Comparison of ENCODE assay signal across 25 cellular contexts in the genomic region with DNA sequence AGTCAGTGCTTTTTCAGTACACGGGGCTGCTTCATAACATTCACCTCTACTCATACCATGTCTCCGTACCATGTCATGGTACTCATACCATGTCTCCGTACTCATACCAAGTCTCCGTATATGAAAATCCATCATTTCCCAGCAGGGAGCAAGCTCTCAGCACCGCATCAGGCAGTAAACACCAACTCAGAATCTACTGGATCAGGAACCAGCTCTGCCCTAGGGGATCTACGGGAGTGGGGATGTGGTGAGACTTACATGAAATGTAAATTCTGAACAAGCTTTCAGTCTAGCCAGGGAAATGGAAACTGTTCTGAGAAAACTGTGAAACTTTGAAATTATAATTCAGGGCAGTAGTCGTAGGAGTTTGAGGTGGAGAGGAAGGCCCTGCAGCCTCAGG. TPM values are rescaled to one million over a fixed set of nuclear protein-coding genes. Genes with fewer than 3 reads are reported as not detected.
A peak's percentile ranks its signal among the peaks of the same experiment; 100 is the strongest.
DNase-seq lines count a peak whose midpoint lies in the region; ATAC-seq and TF ChIP-seq lines count a peak whose summit lies in the region.
"Had no signal": no experiment of that assay in that cellular context is flagged by ENCODE, and none has a peak within 500 bp of the region (broad histone marks: within the 10 kb centered on the region; RNA-seq: fewer than 3 reads in every experiment).

No MANE protein-coding gene starts in this region.

- H3K14ac ChIP-seq in mesenchymal stem cell (ENCODE audit: low read length in 2 of 2) = no peak overlapping the region

- 95% methylated on average over 7 of the region's 7 CpGs for WGBS in mesenchymal stem cell
- WGBS in smooth muscle cell (ENCODE audit: low lambda C conversion rate) = 89% methylated on average over 7 of the region's 7 CpGs

- no peaks in the 10 kb centered on the region for H3K9me3 ChIP-seq in DND-41 (ENCODE audit: insufficient read depth, low read length, severe bottlenecking)
- H3K9me3 ChIP-seq in mesenchymal stem cell (ENCODE audit: control insufficient read depth, low read length) = no peaks in the 10 kb centered on the region
- H3K9me3 ChIP-seq in smooth muscle cell (replicated peaks; ENCODE audit: low read depth) = no peaks in the 10 kb centered on the region
- no peaks in the 10 kb centered on the region for H3K9me3 ChIP-seq in naive thymus-derived CD4-positive, alpha-beta T cell (ENCODE audit: control insufficient read depth in 2 of 3, low read length in 3 of 3)
- no peaks in the 10 kb centered on the region for H3K9me3 ChIP-seq in left lung
- H3K9me3 ChIP-seq: A549, MG63, SJCRH30 had no signal

- H3K27ac ChIP-seq in DND-41 (ENCODE audit: low read length) (no peak overlapping the region), mesenchymal stem cell (ENCODE audit: low read length, poor library complexity, severe bottlenecking) (no peak overlapping the region), smooth muscle cell (ENCODE audit: low read depth) (no peak overlapping the region), left lung (no peak overlapping the region)
- no peak overlapping the region for H3K27ac ChIP-seq in naive thymus-derived CD4-positive, alpha-beta T cell (ENCODE audit: low read depth, low read length)
- H3K27ac ChIP-seq: A549; BLaER1 treated with 17β-estradiol and CSF1 and Interleukin-3, amounts not matched to agents 10 nM and 100 nM; PC-9; SJCRH30 had no signal

- peaks cover 37% of the 10 kb centered on the region for H3K4me1 ChIP-seq in DND-41 (ENCODE audit: insufficient read depth, low read length)
- H3K4me1 ChIP-seq in mesenchymal stem cell (ENCODE audit: control insufficient read depth, insufficient read depth, low read depth, low read length) = peaks cover 2% of the 10 kb centered on the region
- H3K4me1 ChIP-seq in smooth muscle cell (ENCODE audit: low read depth) = no peaks in the 10 kb centered on the region
- H3K4me1 ChIP-seq in naive thymus-derived CD4-positive, alpha-beta T cell (ENCODE audit: control insufficient read depth in 2 of 2, insufficient read depth in 2 of 2, low read length in 2 of 2) = peaks cover 0 to 18% of the 10 kb centered on the region in 2 donors
- no peaks in the 10 kb centered on the region for H3K4me1 ChIP-seq in left lung
- H3K4me1 ChIP-seq: A549 had no signal

- no peaks in the 10 kb centered on the region for H3K27me3 ChIP-seq in DND-41 (ENCODE audit: insufficient read depth, low read length, poor library complexity)
- no peaks in the 10 kb centered on the region for H3K27me3 ChIP-seq in mesenchymal stem cell (ENCODE audit: control insufficient read depth in 1 of 2, insufficient read depth in 1 of 2, low read length in 2 of 2)
- H3K27me3 ChIP-seq in smooth muscle cell (ENCODE audit: low read depth) = no peaks in the 10 kb centered on the region
- H3K27me3 ChIP-seq in naive thymus-derived CD4-positive, alpha-beta T cell (ENCODE audit: control insufficient read depth in 2 of 2, insufficient read depth in 2 of 2, low read length in 2 of 2) = no peaks in the 10 kb centered on the region
- H3K27me3 ChIP-seq in left lung = no peaks in the 10 kb centered on the region
- H3K27me3 ChIP-seq: BLaER1 treated with 17β-estradiol and CSF1 and Interleukin-3, amounts not matched to agents 10 nM and 100 nM; MG63; SJCRH30 had no signal

- no peaks in the 10 kb centered on the region for H4K20me1 ChIP-seq in DND-41 (ENCODE audit: insufficient read depth, low read length)
- H4K20me1 ChIP-seq in smooth muscle cell (ENCODE audit: low read depth) = no peaks in the 10 kb centered on the region
- H4K20me1 ChIP-seq: BLaER1 treated with 17β-estradiol and CSF1 and Interleukin-3, amounts not matched to agents 10 nM and 100 nM had no signal

- DNase-seq in DND-41 (no peak), mesenchymal stem cell (no peak), nephron progenitor cell (no peak), smooth muscle cell (lab: John Stamatoyannopoulos, UW; ENCODE audit: unreplicated experiment) (no peak), left lung (no peak), foreskin melanocyte (no peak), natural killer cell (no peak)
- no peak for DNase-seq in naive thymus-derived CD4-positive, alpha-beta T cell
- DNase-seq: AML-193; CD4-positive, alpha-beta T cell; EL; GDM1; KBM-7; MG63; NCI-H2029; NCI-H446; NCI-H526; PC-9; SJCRH30 had no signal

- peak overlapping the region in 1 of 2 experiments; percentile 94 for H3K4ac ChIP-seq in mesenchymal stem cell (ENCODE audit: low read depth in 1 of 2, low read length in 2 of 2)

- peak overlapping the region; percentile 73 for H4K91ac ChIP-seq in mesenchymal stem cell (ENCODE audit: low read length)

- H3K4me2 ChIP-seq in DND-41 (ENCODE audit: insufficient read depth, low read length) (no peak overlapping the region), mesenchymal stem cell (ENCODE audit: low read length, poor library complexity, severe bottlenecking) (no peak overlapping the region), smooth muscle cell (no peak overlapping the region)
- H3K4me2 ChIP-seq: A549; BLaER1 treated with 17β-estradiol and CSF1 and Interleukin-3, amounts not matched to agents 10 nM and 100 nM; PC-9 had no signal

- CTCF ChIA-PET in naive thymus-derived CD4-positive, alpha-beta T cell (lab: Charles Lee) = no interaction called here

- H3K27ac Mint-ChIP-seq in nephron progenitor cell (peak overlapping the region; percentile 55), natural killer cell (no peak overlapping the region)
- no peak overlapping the region for H3K27ac Mint-ChIP-seq in naive thymus-derived CD4-positive, alpha-beta T cell
- H3K27ac Mint-ChIP-seq: CD4-positive, alpha-beta T cell had no signal

- no peaks in the 10 kb centered on the region for H3F3A ChIP-seq in smooth muscle cell (ENCODE audit: low read depth)

- H3K79me2 ChIP-seq in DND-41 (ENCODE audit: insufficient read depth, low read length) = no peaks in the 10 kb centered on the region
- H3K79me2 ChIP-seq in smooth muscle cell (ENCODE audit: low read depth) = no peaks in the 10 kb centered on the region

- no peak overlapping the region for H3K4me3 Mint-ChIP-seq in nephron progenitor cell
- no peak overlapping the region for H3K4me3 Mint-ChIP-seq in naive thymus-derived CD4-positive, alpha-beta T cell
- no peak overlapping the region for H3K4me3 Mint-ChIP-seq in natural killer cell
- H3K4me3 Mint-ChIP-seq: CD4-positive, alpha-beta T cell had no signal

- POLR2A ChIA-PET in naive thymus-derived CD4-positive, alpha-beta T cell (lab: Charles Lee) = interaction anchor here (0.9 kb wide), 1 partner anchor 9 kb away, joined by 3 read pairs; no protein-coding TSS in a partner anchor

- no peak overlapping the region for H2BK15ac ChIP-seq in mesenchymal stem cell (ENCODE audit: low read depth, poor library complexity, severe bottlenecking)

- H3K79me1 ChIP-seq in mesenchymal stem cell (replicated peaks; ENCODE audit: low read length, poor library complexity, severe bottlenecking) = no peaks in the 10 kb centered on the region

- H3K4me1 Mint-ChIP-seq in nephron progenitor cell = peaks cover 54% of the 10 kb centered on the region
- H3K4me1 Mint-ChIP-seq in naive thymus-derived CD4-positive, alpha-beta T cell = peaks cover 0 to 27% (median 16%) of the 10 kb centered on the region in 7 donors
- H3K4me1 Mint-ChIP-seq in natural killer cell = no peaks in the 10 kb centered on the region

- H3K9ac ChIP-seq in DND-41 (ENCODE audit: low read depth, low read length) = no peak overlapping the region
- H3K9ac ChIP-seq in mesenchymal stem cell (ENCODE audit: low read length) = no peak overlapping the region
- no peak overlapping the region for H3K9ac ChIP-seq in smooth muscle cell (ENCODE audit: low read depth)
- H3K9ac ChIP-seq: BLaER1 treated with 17β-estradiol and CSF1 and Interleukin-3, amounts not matched to agents 10 nM and 100 nM had no signal

- no peak overlapping the region for H2BK5ac ChIP-seq in mesenchymal stem cell (ENCODE audit: low read depth, low read length, poor library complexity, severe bottlenecking)

- no peak for ATAC-seq in DND-41 (ENCODE audit: insufficient read depth, low read depth)
- no peak for ATAC-seq in naive thymus-derived CD4-positive, alpha-beta T cell
- ATAC-seq in left lung = no peak
- ATAC-seq in natural killer cell = no peak
- ATAC-seq: A549, GM12878, Right ventricle myocardium inferior, SK-N-SH treated with all-trans-retinoic acid at 6 μM for 48 hours had no signal

- H3K18ac ChIP-seq in mesenchymal stem cell (ENCODE audit: low read depth in 1 of 2, low read length in 2 of 2) = peak overlapping the region; percentile 7 to 54

- no peak for TF ChIP-seq CTCF in DND-41 (IDR thresholded peaks at IDR 0.05; ENCODE audit: borderline replicate concordance, extremely low read depth, low read length, poor library complexity, severe bottlenecking)
- TF ChIP-seq CTCF in nephron progenitor cell (IDR thresholded peaks at IDR 0.05) = no peak
- TF ChIP-seq CTCF in smooth muscle cell (IDR thresholded peaks at IDR 0.05; ENCODE audit: borderline replicate concordance, insufficient read depth, poor library complexity, severe bottlenecking) = no peak
- no peak for TF ChIP-seq CTCF in left lung (IDR thresholded peaks at IDR 0.05)
- no peak for TF ChIP-seq CTCF in natural killer cell (IDR thresholded peaks at IDR 0.05)

- H2BK12ac ChIP-seq in mesenchymal stem cell (ENCODE audit: low read length in 2 of 2) = peak overlapping the region; percentile 22 to 83

- H3K4me3 ChIP-seq in DND-41 (ENCODE audit: low read depth in 1 of 2, low read length in 2 of 2) = no peak overlapping the region
- H3K4me3 ChIP-seq in mesenchymal stem cell (ENCODE audit: insufficient read depth in 1 of 2, low read depth in 1 of 2, low read length in 2 of 2) = no peak overlapping the region
- H3K4me3 ChIP-seq in smooth muscle cell = no peak overlapping the region
- no peak overlapping the region for H3K4me3 ChIP-seq in naive thymus-derived CD4-positive, alpha-beta T cell (ENCODE audit: low read length)
- H3K4me3 ChIP-seq in left lung = no peak overlapping the region
- H3K4me3 ChIP-seq: A549; BLaER1 treated with 17β-estradiol and CSF1 and Interleukin-3, amounts not matched to agents 10 nM and 100 nM; GM12878; MG63; PC-9; SJCRH30 had no signal

- H2AFZ ChIP-seq in DND-41 (ENCODE audit: low read depth, low read length) (peak overlapping the region; percentile 10; the same call in 1 of the 2 replicates), mesenchymal stem cell (ENCODE audit: low read depth, low read length) (no peak overlapping the region), smooth muscle cell (ENCODE audit: low read depth) (peak overlapping the region; percentile 38)
- H2AFZ ChIP-seq: PC-9 had no signal

- H3K36me3 Mint-ChIP-seq in nephron progenitor cell (ENCODE audit: low read depth) (no peaks in the 10 kb centered on the region), natural killer cell (no peaks in the 10 kb centered on the region)
- no peaks in the 10 kb centered on the region for H3K36me3 Mint-ChIP-seq in naive thymus-derived CD4-positive, alpha-beta T cell

- no peaks in the 10 kb centered on the region for H3K9me3 Mint-ChIP-seq in nephron progenitor cell
- peaks cover 0 to 1% (median 0%) of the 10 kb centered on the region in 11 donors for H3K9me3 Mint-ChIP-seq in naive thymus-derived CD4-positive, alpha-beta T cell
- H3K9me3 Mint-ChIP-seq in natural killer cell = no peaks in the 10 kb centered on the region
- H3K9me3 Mint-ChIP-seq: CD4-positive, alpha-beta T cell had no signal

- H3K23ac ChIP-seq in mesenchymal stem cell (ENCODE audit: low read length in 2 of 2) = no peak overlapping the region

- H2AK5ac ChIP-seq in mesenchymal stem cell (ENCODE audit: low read length, severe bottlenecking) = no peak overlapping the region

- H3K36me3 ChIP-seq in DND-41 (ENCODE audit: insufficient read depth, low read length) (no peaks in the 10 kb centered on the region), mesenchymal stem cell (ENCODE audit: control insufficient read depth in 1 of 2, insufficient read depth in 2 of 2, low read depth in 1 of 2, low read length in 2 of 2) (no peaks in the 10 kb centered on the region), smooth muscle cell (ENCODE audit: low read depth) (no peaks in the 10 kb centered on the region), left lung (no peaks in the 10 kb centered on the region)
- H3K36me3 ChIP-seq in naive thymus-derived CD4-positive, alpha-beta T cell (ENCODE audit: control insufficient read depth in 2 of 3, insufficient read depth in 3 of 3, low read length in 3 of 3) = no peaks in the 10 kb centered on the region
- H3K36me3 ChIP-seq: BLaER1 treated with 17β-estradiol and CSF1 and Interleukin-3, amounts not matched to agents 10 nM and 100 nM; MG63; SJCRH30 had no signal

- intact Hi-C loops in naive thymus-derived CD4-positive, alpha-beta T cell (cut with micrococcal nuclease) = no loop called here
- intact Hi-C loops in left lung (cut with DNase I) (no loop called here), natural killer cell (cut with micrococcal nuclease) (no loop called here)

- peak overlapping the region; percentile 66 for H4K8ac ChIP-seq in mesenchymal stem cell (ENCODE audit: low read length)

- peaks cover 3% of the 10 kb centered on the region for H3K27me3 Mint-ChIP-seq in nephron progenitor cell (ENCODE audit: low read depth, poor library complexity)
- H3K27me3 Mint-ChIP-seq in naive thymus-derived CD4-positive, alpha-beta T cell = peaks cover 0 to 3% (median 0%) of the 10 kb centered on the region in 5 donors
- H3K27me3 Mint-ChIP-seq in natural killer cell (ENCODE audit: low read depth in 2 of 2) = no peaks in the 10 kb centered on the region
- H3K27me3 Mint-ChIP-seq: CD4-positive, alpha-beta T cell had no signal

- H2BK120ac ChIP-seq in mesenchymal stem cell (ENCODE audit: low read depth, low read length) = no peak overlapping the region

RNA-seq across cellular contexts. Expression of a gene that starts 27.1 kb away (rescaled TPM):
- polyA plus RNA-seq in mesenchymal stem cell (2013, experiment 1 of 2) = 0.23 TPM
- 0.16 TPM for polyA plus RNA-seq in mesenchymal stem cell (2013, experiment 2 of 2)
- total RNA-seq in smooth muscle cell = 3.6 and 6.9 TPM in 2 replicates
- 1.3 and 3.2 TPM in 2 replicates for polyA plus RNA-seq in smooth muscle cell
- not detected for total RNA-seq in naive thymus-derived CD4-positive, alpha-beta T cell
- not detected for polyA plus RNA-seq in naive thymus-derived CD4-positive, alpha-beta T cell
- total RNA-seq in left lung = under 1 TPM; 0.16 to 0.29 TPM
- total RNA-seq in natural killer cell = not detected
- total RNA-seq: CD4-positive, alpha-beta T cell; LHCN-M2; Right ventricle myocardium inferior; SJCRH30 had no signal
